ENCODE assay signal across 26 cellular contexts in the genomic region with DNA sequence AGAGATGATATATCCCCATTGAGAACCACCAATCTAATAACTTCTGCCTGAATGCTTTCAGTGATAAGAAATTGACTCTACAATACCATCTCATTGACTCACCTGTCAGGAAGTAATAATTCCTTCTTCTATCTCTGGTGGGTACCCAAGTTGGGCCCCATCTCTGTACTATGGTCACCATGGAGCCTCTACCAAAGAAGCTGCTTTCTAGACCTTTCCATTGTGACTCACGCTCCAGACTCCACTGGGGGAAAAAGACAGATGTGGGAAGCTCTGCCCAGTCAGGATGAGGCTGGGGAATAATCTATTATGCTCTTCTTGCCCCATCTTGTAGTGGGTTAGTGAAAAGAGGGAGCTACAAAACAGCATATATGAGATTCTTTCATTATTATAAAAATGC.
"Had no signal": no experiment of that assay in that cellular context is flagged by ENCODE, and none has a peak within 500 bp of the region (broad histone marks: within the 10 kb centered on the region; RNA-seq: fewer than 3 reads in every experiment).

No MANE protein-coding gene starts in this region.

- H3K36me3 Mint-ChIP-seq: activated CD4-positive, alpha-beta memory T cell treated with anti-CD3 and anti-CD28 coated beads for 36 hours; activated naive CD4-positive, alpha-beta T cell treated with anti-CD3 and anti-CD28 coated beads, Interleukin-2, amount 10 ng/mL, durations not matched to agents 7 days and 5 days; activated naive CD8-positive, alpha-beta T cell treated with anti-CD3 and anti-CD28 coated beads for 36 hours had no signal

- ATAC-seq: activated T-helper 17 cell treated with anti-CD3 and anti-CD28 coated beads, Interleukin-2, amount 50 U/mL, for 72 hours; body of pancreas; SK-N-SH treated with all-trans-retinoic acid at 6 μM for 48 hours had no signal

- H3K9me3 Mint-ChIP-seq: activated B cell treated with CpG ODN at 0.5 μM for 24 hours; activated CD4-positive, alpha-beta memory T cell treated with anti-CD3 and anti-CD28 coated beads for 36 hours; activated CD4-positive, alpha-beta T cell treated with anti-CD3 and anti-CD28 coated beads, Interleukin-2, amount 10 ng/mL, durations not matched to agents 7 days and 5 days; activated naive CD4-positive, alpha-beta T cell treated with anti-CD3 and anti-CD28 coated beads, Interleukin-2, amount 10 ng/mL, durations not matched to agents 7 days and 5 days; activated T-helper 17 cell treated with anti-CD3 and anti-CD28 coated beads, Interleukin-2, amount 50 U/mL, for 72 hours had no signal

- H3K4me3 ChIP-seq: body of pancreas, MG63, Peyer's patch, SJSA1 had no signal

- H3K27ac Mint-ChIP-seq: activated B cell treated with CpG ODN at 0.5 μM for 24 hours; activated CD4-positive, alpha-beta memory T cell treated with anti-CD3 and anti-CD28 coated beads for 36 hours; activated CD4-positive, alpha-beta T cell treated with anti-CD3 and anti-CD28 coated beads, Interleukin-2, amount 10 ng/mL, durations not matched to agents 7 days and 5 days; activated naive CD4-positive, alpha-beta T cell treated with anti-CD3 and anti-CD28 coated beads, Interleukin-2, amount 10 ng/mL, durations not matched to agents 7 days and 5 days; activated naive CD8-positive, alpha-beta T cell treated with anti-CD3 and anti-CD28 coated beads for 36 hours; activated T-helper 17 cell treated with anti-CD3 and anti-CD28 coated beads, Interleukin-2, amount 50 U/mL, for 72 hours had no signal

- H3K4me1 Mint-ChIP-seq: activated B cell treated with CpG ODN at 0.5 μM for 24 hours; activated naive CD8-positive, alpha-beta T cell treated with anti-CD3 and anti-CD28 coated beads for 36 hours; activated T-helper 17 cell treated with anti-CD3 and anti-CD28 coated beads, Interleukin-2, amount 50 U/mL, for 72 hours had no signal

- H3K4me3 Mint-ChIP-seq: activated B cell treated with CpG ODN at 0.5 μM for 24 hours; activated CD4-positive, alpha-beta memory T cell treated with anti-CD3 and anti-CD28 coated beads for 36 hours; activated CD4-positive, alpha-beta T cell treated with anti-CD3 and anti-CD28 coated beads, Interleukin-2, amount 10 ng/mL, durations not matched to agents 7 days and 5 days; activated naive CD4-positive, alpha-beta T cell treated with anti-CD3 and anti-CD28 coated beads, Interleukin-2, amount 10 ng/mL, durations not matched to agents 7 days and 5 days; activated naive CD8-positive, alpha-beta T cell treated with anti-CD3 and anti-CD28 coated beads for 36 hours; activated T-helper 17 cell treated with anti-CD3 and anti-CD28 coated beads, Interleukin-2, amount 50 U/mL, for 72 hours had no signal

- DNase-seq: activated B cell treated with CpG ODN at 0.5 μM for 24 hours; activated CD4-positive, alpha-beta memory T cell treated with anti-CD3 and anti-CD28 coated beads for 36 hours; activated CD4-positive, alpha-beta T cell treated with anti-CD3 and anti-CD28 coated beads for 1 hour; activated CD4-positive, alpha-beta T cell treated with anti-CD3 and anti-CD28 coated beads, Interleukin-2, amount 10 ng/mL, durations not matched to agents 7 days and 5 days; activated CD8-positive, alpha-beta memory T cell treated with anti-CD3 and anti-CD28 coated beads for 24 hours; activated gamma-delta T cell; activated naive CD4-positive, alpha-beta T cell treated with anti-CD3 and anti-CD28 coated beads, Interleukin-2, amount 10 ng/mL, durations not matched to agents 7 days and 5 days; activated naive CD8-positive, alpha-beta T cell treated with anti-CD3 and anti-CD28 coated beads for 36 hours; activated T-cell treated with anti-CD3 and anti-CD28 coated beads, Interleukin-2, amount 50 U/mL, for 48 hours; aorta; body of pancreas; central memory CD4-positive, alpha-beta T cell; MG63; MV-4-11; NCI-H1092 treated with DMSO at 0.1 percent for 48 hours; NCI-H1417 treated with DMSO at 0.1 percent for 48 hours; NCI-H1694 treated with DMSO at 0.1 percent for 48 hours; NCI-H2029 treated with DMSO at 0.1 percent for 48 hours; NCI-H446; NCI-H524; Peyer's patch; SHP77; SW 1271 had no signal
